Comparison of ENCODE assay signal across 8 cellular contexts in genomic region chr6:110537208-110538123, GRCh38.
DNase-seq lines count a peak whose midpoint lies in the region; ATAC-seq, FAIRE-seq and TF ChIP-seq lines count a peak whose summit lies in the region.

No MANE protein-coding gene starts in this region.

- peak; percentile 89 to 94 for ATAC-seq in activated CD4-positive, CD25-positive, alpha-beta regulatory T cell treated with anti-CD3 and anti-CD28 coated beads, Interleukin-2, amount 50 U/mL, for 24 hours
- ATAC-seq in GM19467 (IDR thresholded peaks at IDR 0.05; ENCODE audit: unreplicated experiment) = no peak
- no peak for ATAC-seq in GM18505 (IDR thresholded peaks at IDR 0.05; ENCODE audit: unreplicated experiment)

- TF ChIP-seq POLR2A in GM18505 (IDR thresholded peaks at IDR 0.05; ENCODE audit: borderline replicate concordance, extremely low read depth, insufficient read depth, insufficient read length) = no peak

- DNase-seq in activated CD4-positive, CD25-positive, alpha-beta regulatory T cell treated with anti-CD3 and anti-CD28 coated beads, Interleukin-2, amount 50 U/mL, for 72 hours = no peak
- DNase-seq in RCC 7860 (ENCODE audit: low spot score) = peak; percentile 84
- peak; percentile 68 for DNase-seq in epithelial cell of prostate (ENCODE audit: low read depth, low spot score)
- DNase-seq in retinal pigment epithelial cell (ENCODE audit: low read depth) = peak; percentile 95
- DNase-seq in stimulated activated CD4-positive, alpha-beta T cell treated with anti-CD3 and anti-CD28 coated beads, Interleukin-12 subunit alpha, Interleukin-12 subunit beta, amount 100 ng/mL, for 4 hours = no peak

- H3K4me3 ChIP-seq in retinal pigment epithelial cell (ENCODE audit: low read length) = no peak overlapping the region

- TF ChIP-seq CTCF in retinal pigment epithelial cell (conservative IDR thresholded peaks at IDR 0.05; ENCODE audit: low read depth, low read length) = no peak

- H3K27ac ChIP-seq in epithelial cell of prostate = peak overlapping the region; percentile 67

- peak; percentile 87 for FAIRE-seq in RCC 7860 (lab: Jason Lieb, UNC)

Comparison
In these comparisons a context has a peak if more than half of its experiments do, and no peak if none do; other contexts are left out.
1. ATAC-seq: peak in activated CD4-positive, CD25-positive, alpha-beta regulatory T cell treated with anti-CD3 and anti-CD28 coated beads, Interleukin-2, amount 50 U/mL, for 24 hours (2 of 2); none in GM19467 (single experiment) and GM18505 (single experiment).
2. DNase-seq: peak in RCC 7860 (single experiment), epithelial cell of prostate (single experiment) and retinal pigment epithelial cell (single experiment); none in activated CD4-positive, CD25-positive, alpha-beta regulatory T cell treated with anti-CD3 and anti-CD28 coated beads, Interleukin-2, amount 50 U/mL, for 72 hours (single experiment) and stimulated activated CD4-positive, alpha-beta T cell treated with anti-CD3 and anti-CD28 coated beads, Interleukin-12 subunit alpha, Interleukin-12 subunit beta, amount 100 ng/mL, for 4 hours (single experiment).